In genomic region chr5:32096891-32097592, GRCh38 we compare ENCODE assay signal across 24 cellular contexts.
A peak's percentile ranks its signal among the peaks of the same experiment; 100 is the strongest.
DNase-seq lines count a peak whose midpoint lies in the region; ATAC-seq and TF ChIP-seq lines count a peak whose summit lies in the region.
"Had no signal": no experiment of that assay in that cellular context is flagged by ENCODE, and none has a peak within 500 bp of the region (broad histone marks: within the 10 kb centered on the region; RNA-seq: fewer than 3 reads in every experiment).

No MANE protein-coding gene starts in this region.

- H3K36me3 Mint-ChIP-seq in activated CD4-positive, alpha-beta T cell treated with anti-CD3 and anti-CD28 coated beads, Interleukin-2, amount 10 ng/mL, durations not matched to agents 24 days and 14 days (ENCODE audit: low read depth): peaks cover 19% of the 10 kb centered on the region
- H3K36me3 Mint-ChIP-seq in T-helper 17 cell (ENCODE audit: low read depth): no peaks in the 10 kb centered on the region
- H3K36me3 Mint-ChIP-seq: activated naive CD8-positive, alpha-beta T cell had no signal

- H3K9me3 Mint-ChIP-seq in activated CD4-positive, alpha-beta T cell treated with anti-CD3 and anti-CD28 coated beads, Interleukin-2, amount 10 ng/mL, durations not matched to agents 24 days and 14 days: no peaks in the 10 kb centered on the region
- H3K9me3 Mint-ChIP-seq: activated T-helper 1 cell treated with anti-CD3 and anti-CD28 coated beads, Interleukin-12 subunit alpha, Interleukin-12 subunit beta, Interleukin-2, Interleukin-4 antibody, amounts not matched to agents 30 ng/mL and 10 ng/mL and 1 ng/mL, durations not matched to agents 14 hours and 24 hours and 36 hours had no signal

- TF ChIP-seq CTCF in fibroblast of mammary gland (conservative IDR thresholded peaks at IDR 0.05; ENCODE audit: control insufficient read depth, insufficient read depth, low read depth, low read length): no peak

- H3K9ac ChIP-seq in subcutaneous abdominal adipose tissue (ENCODE audit: low read length in 5 of 5): no peak overlapping the region
- H3K9ac ChIP-seq: BLaER1 had no signal

- no peak for DNase-seq in activated CD4-positive, alpha-beta T cell treated with anti-CD3 and anti-CD28 coated beads, Interleukin-2, amount 10 ng/mL, durations not matched to agents 24 days and 14 days
- no peak for DNase-seq in activated CD4-positive, alpha-beta T cell treated with anti-CD3 and anti-CD28 coated beads for 1 hour
- DNase-seq in T-helper 17 cell (no peak), fibroblast of mammary gland (ENCODE audit: low read depth) (peak; percentile 54), foreskin melanocyte (no peak)
- DNase-seq in effector CD4-positive, alpha-beta T cell: no peak
- DNase-seq: body of pancreas; Caco-2; cortex of kidney; EL; NCI-H1105; NCI-H2029 treated with DMSO at 0.1 percent for 48 hours; NCI-H510A; posterior cingulate gyrus; stimulated activated CD4-positive, alpha-beta T cell treated with anti-CD3 and anti-CD28 coated beads, Interleukin-2, amount 100 ng/mL, for 24 hours; stimulated activated naive CD4-positive, alpha-beta T cell treated with Interleukin-2 at 50 U/mL for 16 hours; T1000 had no signal

- peak overlapping the region; percentile 0 for H3K27ac ChIP-seq in subcutaneous abdominal adipose tissue (ENCODE audit: low read depth, low read length)
- H3K27ac ChIP-seq: BLaER1, body of pancreas had no signal

- H3K27me3 Mint-ChIP-seq in activated CD4-positive, alpha-beta T cell treated with anti-CD3 and anti-CD28 coated beads, Interleukin-2, amount 10 ng/mL, durations not matched to agents 24 days and 14 days: no peaks in the 10 kb centered on the region
- no peaks in the 10 kb centered on the region for H3K27me3 Mint-ChIP-seq in T-helper 17 cell
- H3K27me3 Mint-ChIP-seq: activated naive CD8-positive, alpha-beta T cell had no signal

- ATAC-seq in T-helper 17 cell (no peak), HG03457 (IDR thresholded peaks at IDR 0.05; ENCODE audit: unreplicated experiment) (no peak)
- ATAC-seq: activated CD4-positive, CD25-positive, alpha-beta regulatory T cell treated with anti-CD3 and anti-CD28 coated beads, Interleukin-2, amount 50 U/mL, for 24 hours; body of pancreas had no signal

- peaks cover 3% of the 10 kb centered on the region for H3K4me1 Mint-ChIP-seq in activated CD4-positive, alpha-beta T cell treated with anti-CD3 and anti-CD28 coated beads, Interleukin-2, amount 10 ng/mL, durations not matched to agents 24 days and 14 days
- peaks cover 4% of the 10 kb centered on the region for H3K4me1 Mint-ChIP-seq in T-helper 17 cell

- H3K4me3 ChIP-seq in fibroblast of mammary gland (ENCODE audit: control insufficient read depth, low read depth, low read length): no peak overlapping the region
- H3K4me3 ChIP-seq in subcutaneous abdominal adipose tissue (ENCODE audit: low read depth in 1 of 5, low read length in 5 of 5): no peak overlapping the region
- H3K4me3 ChIP-seq: BLaER1, body of pancreas, HAP-1 had no signal

- H3K36me3 ChIP-seq in subcutaneous abdominal adipose tissue (ENCODE audit: control insufficient read depth in 5 of 5, insufficient read depth in 5 of 5, low read length in 5 of 5): peaks cover 15 to 71% (median 53%) of the 10 kb centered on the region in 5 donors

- intact Hi-C loops in activated CD4-positive, alpha-beta T cell treated with anti-CD3 and anti-CD28 coated beads, Interleukin-2, amount 10 ng/mL, durations not matched to agents 24 days and 14 days (cut with micrococcal nuclease): no loop called here

- H3K9me3 ChIP-seq in T-helper 17 cell (ENCODE audit: control insufficient read depth, low read length, poor library complexity, severe bottlenecking) (no peaks in the 10 kb centered on the region), subcutaneous abdominal adipose tissue (ENCODE audit: control insufficient read depth in 5 of 5, low read length in 5 of 5) (no peaks in the 10 kb centered on the region)
- H3K9me3 ChIP-seq: BLaER1, body of pancreas, Caco-2, HAP-1 had no signal

- no peak overlapping the region for H3K4me3 Mint-ChIP-seq in activated CD4-positive, alpha-beta T cell treated with anti-CD3 and anti-CD28 coated beads, Interleukin-2, amount 10 ng/mL, durations not matched to agents 24 days and 14 days
- no peak overlapping the region for H3K4me3 Mint-ChIP-seq in T-helper 17 cell
- H3K4me3 Mint-ChIP-seq: activated naive CD8-positive, alpha-beta T cell; activated T-helper 1 cell treated with anti-CD3 and anti-CD28 coated beads, Interleukin-12 subunit alpha, Interleukin-12 subunit beta, Interleukin-2, Interleukin-4 antibody, amounts not matched to agents 30 ng/mL and 10 ng/mL and 1 ng/mL, durations not matched to agents 14 hours and 24 hours and 36 hours had no signal

- no peaks in the 10 kb centered on the region for H3K27me3 ChIP-seq in subcutaneous abdominal adipose tissue (ENCODE audit: control insufficient read depth in 5 of 5, insufficient read depth in 4 of 5, low read length in 5 of 5)
- H3K27me3 ChIP-seq: BLaER1, body of pancreas had no signal

- H3K4me1 ChIP-seq in subcutaneous abdominal adipose tissue (ENCODE audit: control insufficient read depth in 5 of 5, insufficient read depth in 5 of 5, low read length in 5 of 5): peaks cover 0 to 36% (median 0%) of the 10 kb centered on the region in 5 donors
- H3K4me1 ChIP-seq: BLaER1, body of pancreas, Caco-2, HAP-1 had no signal

- H3K27ac Mint-ChIP-seq in activated CD4-positive, alpha-beta T cell treated with anti-CD3 and anti-CD28 coated beads, Interleukin-2, amount 10 ng/mL, durations not matched to agents 24 days and 14 days: peak overlapping the region; percentile 28
- H3K27ac Mint-ChIP-seq in T-helper 17 cell: peak overlapping the region; percentile 6
- H3K27ac Mint-ChIP-seq: activated naive CD8-positive, alpha-beta T cell; activated T-helper 1 cell treated with anti-CD3 and anti-CD28 coated beads, Interleukin-12 subunit alpha, Interleukin-12 subunit beta, Interleukin-2, Interleukin-4 antibody, amounts not matched to agents 30 ng/mL and 10 ng/mL and 1 ng/mL, durations not matched to agents 14 hours and 24 hours and 36 hours had no signal
